1 cellular context compared by ENCODE assay signal in genomic region chrX:101385795-101386541, GRCh38.
A peak's percentile ranks its signal among the peaks of the same experiment; 100 is the strongest.
TF ChIP-seq lines count a peak whose summit lies in the region.

Gene BTK (minus strand): TSS chrX:101386191. CDS start chrX:101375284, 10,907 bp downstream.

TF ChIP-seq in K562, 482 proteins besides CTCF, POLR2A, EP300 and RAD21 (continued from another document and continues in another):
- TF ChIP-seq, protein P1, sequence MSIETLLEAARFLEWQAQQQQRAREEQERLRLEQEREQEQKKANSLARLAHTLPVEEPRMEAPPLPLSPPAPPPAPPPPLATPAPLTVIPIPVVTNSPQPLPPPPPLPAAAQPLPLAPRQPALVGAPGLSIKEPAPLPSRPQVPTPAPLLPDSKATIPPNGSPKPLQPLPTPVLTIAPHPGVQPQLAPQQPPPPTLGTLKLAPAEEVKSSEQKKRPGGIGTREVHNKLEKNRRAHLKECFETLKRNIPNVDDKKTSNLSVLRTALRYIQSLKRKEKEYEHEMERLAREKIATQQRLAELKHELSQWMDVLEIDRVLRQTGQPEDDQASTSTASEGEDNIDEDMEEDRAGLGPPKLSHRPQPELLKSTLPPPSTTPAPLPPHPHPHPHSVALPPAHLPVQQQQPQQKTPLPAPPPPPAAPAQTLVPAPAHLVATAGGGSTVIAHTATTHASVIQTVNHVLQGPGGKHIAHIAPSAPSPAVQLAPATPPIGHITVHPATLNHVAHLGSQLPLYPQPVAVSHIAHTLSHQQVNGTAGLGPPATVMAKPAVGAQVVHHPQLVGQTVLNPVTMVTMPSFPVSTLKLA (conservative IDR thresholded peaks at IDR 0.05) = peak; percentile 40 to 70; a peak in 3 of 4 replicates
- TF ChIP-seq HES1 (IDR thresholded peaks at IDR 0.05; ENCODE audit: low read depth) (no peak), MAFG (tag; conservative IDR thresholded peaks at IDR 0.05) (no peak), HNRNPUL1 (IDR thresholded peaks at IDR 0.05; ENCODE audit: low read length) (no peak), TFAM (CRISPR knock-in tag; conservative IDR thresholded peaks at IDR 0.05) (no peak), GMEB1 (CRISPR knock-in tag; IDR thresholded peaks at IDR 0.05) (no peak), MYBL2 (IDR thresholded peaks at IDR 0.05; ENCODE audit: low read depth) (no peak), MYBL2 (CRISPR knock-in tag; IDR thresholded peaks at IDR 0.05; ENCODE audit: borderline replicate concordance) (no peak), MBD2 (IDR thresholded peaks at IDR 0.05; ENCODE audit: borderline replicate concordance, low read depth) (no peak), SNIP1 (IDR thresholded peaks at IDR 0.05; ENCODE audit: low read depth) (no peak), CBFA2T2 (conservative IDR thresholded peaks at IDR 0.05) (no peak), ZNF253 (CRISPR knock-in tag; conservative IDR thresholded peaks at IDR 0.05) (no peak), C11orf30 (IDR thresholded peaks at IDR 0.05; ENCODE audit: low read depth) (no peak), NELFE (IDR thresholded peaks at IDR 0.05; ENCODE audit: insufficient read depth, insufficient read length) (no peak), EHMT2 (IDR thresholded peaks at IDR 0.05) (no peak), TBL1XR1 (IDR thresholded peaks at IDR 0.05; ENCODE audit: low read length in 2 of 2) (peak in 1 of 2 experiments; percentile 43; a peak in 2 of 4 replicates), SMARCA5 (IDR thresholded peaks at IDR 0.05) (no peak), ETS2 (tag; IDR thresholded peaks at IDR 0.05; ENCODE audit: borderline replicate concordance, poor library complexity, severe bottlenecking) (no peak), IRF1 (CRISPR knock-in tag; IDR thresholded peaks at IDR 0.05; ENCODE audit: borderline replicate concordance) (no peak), HDAC6 (IDR thresholded peaks at IDR 0.05; ENCODE audit: low read depth, low read length) (no peak), HDAC8 (tag; IDR thresholded peaks at IDR 0.05) (no peak), GABPB1 (CRISPR knock-in tag; IDR thresholded peaks at IDR 0.05) (no peak), ZNF354B (CRISPR knock-in tag; IDR thresholded peaks at IDR 0.05) (no peak), ZBTB5 (IDR thresholded peaks at IDR 0.05) (no peak), GATAD2B (IDR thresholded peaks at IDR 0.05; ENCODE audit: borderline replicate concordance) (no peak), TEAD1 (CRISPR knock-in tag; IDR thresholded peaks at IDR 0.05) (no peak), ARID3A (IDR thresholded peaks at IDR 0.05; ENCODE audit: borderline replicate concordance, low read depth, low read length) (no peak), PPARD (CRISPR knock-in tag; IDR thresholded peaks at IDR 0.05) (no peak), JUN (IDR thresholded peaks at IDR 0.05; ENCODE audit: borderline replicate concordance, low read depth, low read length) (no peak), JUN (CRISPR knock-in tag; IDR thresholded peaks at IDR 0.05; ENCODE audit: borderline replicate concordance) (no peak), ASH1L (IDR thresholded peaks at IDR 0.05; ENCODE audit: borderline replicate concordance, low read depth, partially characterized antibody) (no peak), EP400 (IDR thresholded peaks at IDR 0.05) (peak; percentile 70), ZBTB2 (IDR thresholded peaks at IDR 0.05) (no peak), TEAD4 (IDR thresholded peaks at IDR 0.05; ENCODE audit: low read length) (no peak; the same call in 1 of the 2 replicates), TEAD4 (CRISPR knock-in tag; IDR thresholded peaks at IDR 0.05; ENCODE audit: borderline replicate concordance) (no peak), ZNF184 (CRISPR knock-in tag; IDR thresholded peaks at IDR 0.05) (no peak), NFXL1 (CRISPR knock-in tag; IDR thresholded peaks at IDR 0.05) (no peak), CXXC5 (CRISPR knock-in tag; IDR thresholded peaks at IDR 0.05) (no peak)
- TF ChIP-seq, protein P2, sequence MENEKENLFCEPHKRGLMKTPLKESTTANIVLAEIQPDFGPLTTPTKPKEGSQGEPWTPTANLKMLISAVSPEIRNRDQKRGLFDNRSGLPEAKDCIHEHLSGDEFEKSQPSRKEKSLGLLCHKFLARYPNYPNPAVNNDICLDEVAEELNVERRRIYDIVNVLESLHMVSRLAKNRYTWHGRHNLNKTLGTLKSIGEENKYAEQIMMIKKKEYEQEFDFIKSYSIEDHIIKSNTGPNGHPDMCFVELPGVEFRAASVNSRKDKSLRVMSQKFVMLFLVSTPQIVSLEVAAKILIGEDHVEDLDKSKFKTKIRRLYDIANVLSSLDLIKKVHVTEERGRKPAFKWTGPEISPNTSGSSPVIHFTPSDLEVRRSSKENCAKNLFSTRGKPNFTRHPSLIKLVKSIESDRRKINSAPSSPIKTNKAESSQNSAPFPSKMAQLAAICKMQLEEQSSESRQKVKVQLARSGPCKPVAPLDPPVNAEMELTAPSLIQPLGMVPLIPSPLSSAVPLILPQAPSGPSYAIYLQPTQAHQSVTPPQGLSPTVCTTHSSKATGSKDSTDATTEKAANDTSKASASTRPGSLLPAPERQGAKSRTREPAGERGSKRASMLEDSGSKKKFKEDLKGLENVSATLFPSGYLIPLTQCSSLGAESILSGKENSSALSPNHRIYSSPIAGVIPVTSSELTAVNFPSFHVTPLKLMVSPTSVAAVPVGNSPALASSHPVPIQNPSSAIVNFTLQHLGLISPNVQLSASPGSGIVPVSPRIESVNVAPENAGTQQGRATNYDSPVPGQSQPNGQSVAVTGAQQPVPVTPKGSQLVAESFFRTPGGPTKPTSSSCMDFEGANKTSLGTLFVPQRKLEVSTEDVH (IDR thresholded peaks at IDR 0.05; ENCODE audit: low read depth, partially characterized antibody) = no peak
- TF ChIP-seq, protein P3, sequence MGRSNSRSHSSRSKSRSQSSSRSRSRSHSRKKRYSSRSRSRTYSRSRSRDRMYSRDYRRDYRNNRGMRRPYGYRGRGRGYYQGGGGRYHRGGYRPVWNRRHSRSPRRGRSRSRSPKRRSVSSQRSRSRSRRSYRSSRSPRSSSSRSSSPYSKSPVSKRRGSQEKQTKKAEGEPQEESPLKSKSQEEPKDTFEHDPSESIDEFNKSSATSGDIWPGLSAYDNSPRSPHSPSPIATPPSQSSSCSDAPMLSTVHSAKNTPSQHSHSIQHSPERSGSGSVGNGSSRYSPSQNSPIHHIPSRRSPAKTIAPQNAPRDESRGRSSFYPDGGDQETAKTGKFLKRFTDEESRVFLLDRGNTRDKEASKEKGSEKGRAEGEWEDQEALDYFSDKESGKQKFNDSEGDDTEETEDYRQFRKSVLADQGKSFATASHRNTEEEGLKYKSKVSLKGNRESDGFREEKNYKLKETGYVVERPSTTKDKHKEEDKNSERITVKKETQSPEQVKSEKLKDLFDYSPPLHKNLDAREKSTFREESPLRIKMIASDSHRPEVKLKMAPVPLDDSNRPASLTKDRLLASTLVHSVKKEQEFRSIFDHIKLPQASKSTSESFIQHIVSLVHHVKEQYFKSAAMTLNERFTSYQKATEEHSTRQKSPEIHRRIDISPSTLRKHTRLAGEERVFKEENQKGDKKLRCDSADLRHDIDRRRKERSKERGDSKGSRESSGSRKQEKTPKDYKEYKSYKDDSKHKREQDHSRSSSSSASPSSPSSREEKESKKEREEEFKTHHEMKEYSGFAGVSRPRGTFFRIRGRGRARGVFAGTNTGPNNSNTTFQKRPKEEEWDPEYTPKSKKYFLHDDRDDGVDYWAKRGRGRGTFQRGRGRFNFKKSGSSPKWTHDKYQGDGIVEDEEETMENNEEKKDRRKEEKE (IDR thresholded peaks at IDR 0.05; ENCODE audit: borderline replicate concordance in 1 of 2, control insufficient read depth in 1 of 2, low read depth in 2 of 2, low read length in 1 of 2) = no peak
- TF ChIP-seq, protein P4, sequence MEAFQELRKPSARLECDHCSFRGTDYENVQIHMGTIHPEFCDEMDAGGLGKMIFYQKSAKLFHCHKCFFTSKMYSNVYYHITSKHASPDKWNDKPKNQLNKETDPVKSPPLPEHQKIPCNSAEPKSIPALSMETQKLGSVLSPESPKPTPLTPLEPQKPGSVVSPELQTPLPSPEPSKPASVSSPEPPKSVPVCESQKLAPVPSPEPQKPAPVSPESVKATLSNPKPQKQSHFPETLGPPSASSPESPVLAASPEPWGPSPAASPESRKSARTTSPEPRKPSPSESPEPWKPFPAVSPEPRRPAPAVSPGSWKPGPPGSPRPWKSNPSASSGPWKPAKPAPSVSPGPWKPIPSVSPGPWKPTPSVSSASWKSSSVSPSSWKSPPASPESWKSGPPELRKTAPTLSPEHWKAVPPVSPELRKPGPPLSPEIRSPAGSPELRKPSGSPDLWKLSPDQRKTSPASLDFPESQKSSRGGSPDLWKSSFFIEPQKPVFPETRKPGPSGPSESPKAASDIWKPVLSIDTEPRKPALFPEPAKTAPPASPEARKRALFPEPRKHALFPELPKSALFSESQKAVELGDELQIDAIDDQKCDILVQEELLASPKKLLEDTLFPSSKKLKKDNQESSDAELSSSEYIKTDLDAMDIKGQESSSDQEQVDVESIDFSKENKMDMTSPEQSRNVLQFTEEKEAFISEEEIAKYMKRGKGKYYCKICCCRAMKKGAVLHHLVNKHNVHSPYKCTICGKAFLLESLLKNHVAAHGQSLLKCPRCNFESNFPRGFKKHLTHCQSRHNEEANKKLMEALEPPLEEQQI (IDR thresholded peaks at IDR 0.05) = no peak
- TF ChIP-seq, protein P5, sequence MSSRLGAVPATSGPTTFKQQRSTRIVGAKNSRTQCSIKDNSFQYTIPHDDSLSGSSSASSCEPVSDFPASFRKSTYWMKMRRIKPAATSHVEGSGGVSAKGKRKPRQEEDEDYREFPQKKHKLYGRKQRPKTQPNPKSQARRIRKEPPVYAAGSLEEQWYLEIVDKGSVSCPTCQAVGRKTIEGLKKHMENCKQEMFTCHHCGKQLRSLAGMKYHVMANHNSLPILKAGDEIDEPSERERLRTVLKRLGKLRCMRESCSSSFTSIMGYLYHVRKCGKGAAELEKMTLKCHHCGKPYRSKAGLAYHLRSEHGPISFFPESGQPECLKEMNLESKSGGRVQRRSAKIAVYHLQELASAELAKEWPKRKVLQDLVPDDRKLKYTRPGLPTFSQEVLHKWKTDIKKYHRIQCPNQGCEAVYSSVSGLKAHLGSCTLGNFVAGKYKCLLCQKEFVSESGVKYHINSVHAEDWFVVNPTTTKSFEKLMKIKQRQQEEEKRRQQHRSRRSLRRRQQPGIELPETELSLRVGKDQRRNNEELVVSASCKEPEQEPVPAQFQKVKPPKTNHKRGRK (tag; IDR thresholded peaks at IDR 0.05) = no peak
